In genomic region chr14:106845286-106846087, GRCh38 we compare ENCODE assay signal across 9 cellular contexts.
DNase-seq lines count a peak whose midpoint lies in the region; ATAC-seq, FAIRE-seq and TF ChIP-seq lines count a peak whose summit lies in the region.
"Had no signal": no experiment of that assay in that cellular context is flagged by ENCODE, and none has a peak within 500 bp of the region (broad histone marks: within the 10 kb centered on the region; RNA-seq: fewer than 3 reads in every experiment).

No MANE protein-coding gene starts in this region.

- no peaks in the 10 kb centered on the region for H3K27me3 Mint-ChIP-seq in activated naive CD4-positive, alpha-beta T cell treated with anti-CD3 and anti-CD28 coated beads for 36 hours (ENCODE audit: low read depth)

- CTCF ChIA-PET in activated naive CD4-positive, alpha-beta T cell treated with anti-CD3 and anti-CD28 coated beads for 36 hours (lab: Charles Lee): interaction anchor here (1.0 to 3.7 kb wide), 6 partner anchors 14 to 182 kb away, joined by 3 to 28 read pairs (median 4); no protein-coding TSS in a partner anchor

- H3K4me3 Mint-ChIP-seq in activated naive CD4-positive, alpha-beta T cell treated with anti-CD3 and anti-CD28 coated beads for 36 hours: peak overlapping the region; percentile 86

- DNase-seq in GM12892 (ENCODE audit: insufficient read length): peak; percentile 18
- peak; percentile 76 for DNase-seq in NCI-H748 (lab: John Stamatoyannopoulos, UW; ENCODE audit: unreplicated experiment)
- DNase-seq in activated naive CD4-positive, alpha-beta T cell treated with anti-CD3 and anti-CD28 coated beads for 36 hours: peak; percentile 83
- DNase-seq in NK-92 (lab: John Stamatoyannopoulos, UW; ENCODE audit: unreplicated experiment): no peak

- H3K4me3 ChIP-seq in mucosa of stomach (ENCODE audit: low read length): peak overlapping the region; percentile 70
- H3K4me3 ChIP-seq: SJSA1 had no signal

- H3K9me3 Mint-ChIP-seq in activated naive CD4-positive, alpha-beta T cell treated with anti-CD3 and anti-CD28 coated beads for 36 hours: no peaks in the 10 kb centered on the region

- intact Hi-C loops in activated naive CD4-positive, alpha-beta T cell treated with anti-CD3 and anti-CD28 coated beads for 36 hours (cut with micrococcal nuclease): loop anchor here (2.0 to 5.0 kb wide), 2 partner anchors 15 to 183 kb away; no protein-coding TSS in a partner anchor

- no peaks in the 10 kb centered on the region for H3K27me3 ChIP-seq in mucosa of stomach (ENCODE audit: control insufficient read depth, insufficient read depth, low read length)
- H3K27me3 ChIP-seq: SJSA1 had no signal

- no peaks in the 10 kb centered on the region for H3K36me3 ChIP-seq in mucosa of stomach (ENCODE audit: control insufficient read depth, insufficient read depth, low read length)
- H3K36me3 ChIP-seq: SJSA1 had no signal

- H3K4me1 Mint-ChIP-seq in activated naive CD4-positive, alpha-beta T cell treated with anti-CD3 and anti-CD28 coated beads for 36 hours (ENCODE audit: low read depth): peaks cover 23% of the 10 kb centered on the region

- H3K4me1 ChIP-seq in mucosa of stomach (ENCODE audit: control insufficient read depth, insufficient read depth, low read length): peaks cover 40% of the 10 kb centered on the region

- FAIRE-seq in GM12892 (lab: Jason Lieb, UNC): peak; percentile 96

- peak overlapping the region; percentile 44 for H3K27ac Mint-ChIP-seq in activated naive CD4-positive, alpha-beta T cell treated with anti-CD3 and anti-CD28 coated beads for 36 hours

- TF ChIP-seq POLR2A in GM12892 (IDR thresholded peaks at IDR 0.05; ENCODE audit: low read depth, low read length): no peak

- ATAC-seq in HG02610 (IDR thresholded peaks at IDR 0.05; ENCODE audit: unreplicated experiment) (peak; percentile 28), HG02870 (IDR thresholded peaks at IDR 0.05; ENCODE audit: unreplicated experiment) (no peak), HG03039 (IDR thresholded peaks at IDR 0.05; ENCODE audit: unreplicated experiment) (no peak)

- no peaks in the 10 kb centered on the region for H3K9me3 ChIP-seq in mucosa of stomach (ENCODE audit: control insufficient read depth, low read length)
- H3K9me3 ChIP-seq: SJSA1 had no signal

- no peaks in the 10 kb centered on the region for H3K36me3 Mint-ChIP-seq in activated naive CD4-positive, alpha-beta T cell treated with anti-CD3 and anti-CD28 coated beads for 36 hours (ENCODE audit: low read depth)

- peak overlapping the region; percentile 87 for H3K9ac ChIP-seq in mucosa of stomach (ENCODE audit: low read length)
